In the genomic region with DNA sequence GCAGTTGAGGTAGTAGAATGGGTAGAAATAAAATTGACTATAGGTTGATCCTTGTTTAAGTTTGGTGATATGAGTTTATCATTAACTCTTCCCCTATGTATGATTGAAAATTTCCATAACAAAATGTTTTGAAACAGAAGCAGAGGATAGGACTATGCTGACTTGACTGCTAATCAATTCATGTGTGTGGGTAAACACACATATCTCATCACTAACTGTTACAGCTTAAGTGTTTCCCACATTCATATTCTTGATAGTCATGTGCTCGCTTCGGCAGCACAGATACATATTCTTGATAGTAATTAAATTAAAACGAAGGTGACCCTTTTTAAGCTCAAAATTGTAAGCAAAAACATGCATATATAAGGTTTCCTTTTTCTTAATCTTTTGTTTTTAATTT, we compare ENCODE assay signal across 1 cellular context.
TF ChIP-seq lines count a peak whose summit lies in the region.

No MANE protein-coding gene starts in this region.

TF ChIP-seq in WTC11, 78 proteins besides CTCF, POLR2A, EP300 and RAD21 (continued from another document):
- TF ChIP-seq, protein P1, sequence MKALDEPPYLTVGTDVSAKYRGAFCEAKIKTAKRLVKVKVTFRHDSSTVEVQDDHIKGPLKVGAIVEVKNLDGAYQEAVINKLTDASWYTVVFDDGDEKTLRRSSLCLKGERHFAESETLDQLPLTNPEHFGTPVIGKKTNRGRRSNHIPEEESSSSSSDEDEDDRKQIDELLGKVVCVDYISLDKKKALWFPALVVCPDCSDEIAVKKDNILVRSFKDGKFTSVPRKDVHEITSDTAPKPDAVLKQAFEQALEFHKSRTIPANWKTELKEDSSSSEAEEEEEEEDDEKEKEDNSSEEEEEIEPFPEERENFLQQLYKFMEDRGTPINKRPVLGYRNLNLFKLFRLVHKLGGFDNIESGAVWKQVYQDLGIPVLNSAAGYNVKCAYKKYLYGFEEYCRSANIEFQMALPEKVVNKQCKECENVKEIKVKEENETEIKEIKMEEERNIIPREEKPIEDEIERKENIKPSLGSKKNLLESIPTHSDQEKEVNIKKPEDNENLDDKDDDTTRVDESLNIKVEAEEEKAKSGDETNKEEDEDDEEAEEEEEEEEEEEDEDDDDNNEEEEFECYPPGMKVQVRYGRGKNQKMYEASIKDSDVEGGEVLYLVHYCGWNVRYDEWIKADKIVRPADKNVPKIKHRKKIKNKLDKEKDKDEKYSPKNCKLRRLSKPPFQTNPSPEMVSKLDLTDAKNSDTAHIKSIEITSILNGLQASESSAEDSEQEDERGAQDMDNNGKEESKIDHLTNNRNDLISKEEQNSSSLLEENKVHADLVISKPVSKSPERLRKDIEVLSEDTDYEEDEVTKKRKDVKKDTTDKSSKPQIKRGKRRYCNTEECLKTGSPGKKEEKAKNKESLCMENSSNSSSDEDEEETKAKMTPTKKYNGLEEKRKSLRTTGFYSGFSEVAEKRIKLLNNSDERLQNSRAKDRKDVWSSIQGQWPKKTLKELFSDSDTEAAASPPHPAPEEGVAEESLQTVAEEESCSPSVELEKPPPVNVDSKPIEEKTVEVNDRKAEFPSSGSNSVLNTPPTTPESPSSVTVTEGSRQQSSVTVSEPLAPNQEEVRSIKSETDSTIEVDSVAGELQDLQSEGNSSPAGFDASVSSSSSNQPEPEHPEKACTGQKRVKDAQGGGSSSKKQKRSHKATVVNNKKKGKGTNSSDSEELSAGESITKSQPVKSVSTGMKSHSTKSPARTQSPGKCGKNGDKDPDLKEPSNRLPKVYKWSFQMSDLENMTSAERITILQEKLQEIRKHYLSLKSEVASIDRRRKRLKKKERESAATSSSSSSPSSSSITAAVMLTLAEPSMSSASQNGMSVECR (CRISPR knock-in tag; IDR thresholded peaks at IDR 0.05; ENCODE audit: borderline replicate concordance): no peak
